ENCODE assay signal across 8 cellular contexts in the genomic region with DNA sequence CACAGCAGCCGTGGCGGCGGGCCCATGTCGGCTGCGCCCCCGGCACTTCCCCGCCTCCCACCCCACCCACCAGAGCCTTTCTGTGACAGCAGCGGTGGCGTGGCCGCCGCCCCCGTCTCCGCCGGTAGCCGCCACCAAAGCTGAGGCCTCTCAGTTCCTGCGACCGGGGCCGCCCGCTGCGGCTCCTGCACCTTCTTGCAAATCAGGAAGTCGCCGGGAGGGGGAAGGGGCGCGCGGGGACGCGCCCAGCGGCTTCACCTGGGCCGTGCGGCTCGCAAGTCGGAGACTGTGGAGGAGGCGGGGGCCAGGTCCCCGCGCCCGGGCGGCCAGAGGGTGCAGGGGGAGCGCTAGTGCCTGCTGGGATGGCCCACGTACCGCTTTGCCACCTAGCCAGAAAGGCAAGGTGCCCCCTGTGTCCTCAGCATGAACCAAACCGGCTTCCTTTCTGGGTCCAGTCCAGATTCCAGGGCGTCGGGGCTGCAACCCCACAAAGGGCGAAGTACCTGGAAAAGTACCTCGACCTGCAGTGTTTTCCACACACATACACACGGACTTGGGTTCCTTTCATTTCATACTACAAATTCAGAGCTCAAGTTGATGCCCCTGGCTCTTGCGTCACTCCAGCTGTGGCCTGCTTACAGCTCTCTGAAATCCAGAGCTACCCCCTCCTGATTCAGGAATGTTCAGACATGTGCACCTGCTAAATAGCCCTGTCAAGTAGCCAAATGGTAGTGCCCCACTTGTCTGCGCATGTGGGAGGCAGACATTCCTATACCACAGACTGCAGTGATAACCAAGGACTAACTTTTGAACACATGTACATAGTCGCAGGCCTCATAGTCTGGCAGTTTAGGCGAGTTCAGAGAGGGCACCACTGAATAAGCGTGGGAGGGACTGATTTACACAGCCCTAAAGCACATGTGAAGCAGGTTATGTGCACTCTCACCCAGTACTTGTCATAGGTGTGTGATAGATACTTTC. TPM values are rescaled to one million over a fixed set of nuclear protein-coding genes. Genes with fewer than 3 reads are reported as not detected.
A peak's percentile ranks its signal among the peaks of the same experiment; 100 is the strongest.
DNase-seq lines count a peak whose midpoint lies in the region; TF ChIP-seq lines count a peak whose summit lies in the region.

A gene with protein sequence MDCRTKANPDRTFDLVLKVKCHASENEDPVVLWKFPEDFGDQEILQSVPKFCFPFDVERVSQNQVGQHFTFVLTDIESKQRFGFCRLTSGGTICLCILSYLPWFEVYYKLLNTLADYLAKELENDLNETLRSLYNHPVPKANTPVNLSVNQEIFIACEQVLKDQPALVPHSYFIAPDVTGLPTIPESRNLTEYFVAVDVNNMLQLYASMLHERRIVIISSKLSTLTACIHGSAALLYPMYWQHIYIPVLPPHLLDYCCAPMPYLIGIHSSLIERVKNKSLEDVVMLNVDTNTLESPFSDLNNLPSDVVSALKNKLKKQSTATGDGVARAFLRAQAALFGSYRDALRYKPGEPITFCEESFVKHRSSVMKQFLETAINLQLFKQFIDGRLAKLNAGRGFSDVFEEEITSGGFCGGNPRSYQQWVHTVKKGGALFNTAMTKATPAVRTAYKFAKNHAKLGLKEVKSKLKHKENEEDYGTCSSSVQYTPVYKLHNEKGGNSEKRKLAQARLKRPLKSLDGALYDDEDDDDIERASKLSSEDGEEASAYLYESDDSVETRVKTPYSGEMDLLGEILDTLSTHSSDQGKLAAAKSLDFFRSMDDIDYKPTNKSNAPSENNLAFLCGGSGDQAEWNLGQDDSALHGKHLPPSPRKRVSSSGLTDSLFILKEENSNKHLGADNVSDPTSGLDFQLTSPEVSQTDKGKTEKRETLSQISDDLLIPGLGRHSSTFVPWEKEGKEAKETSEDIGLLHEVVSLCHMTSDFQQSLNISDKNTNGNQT (minus strand): TSS at position 199 of the 981 bp plus-strand sequence. CDS start 325 bp downstream, outside the sequence.

- DNase-seq in GM23248, result peak; percentile 59
- peak; percentile 61 to 78 for DNase-seq in Kasumi-1 (lab: John Stamatoyannopoulos, UW)
- DNase-seq in T follicular helper cell (ENCODE audit: low read depth), result peak; percentile 69
- peak; percentile 41 for DNase-seq in activated naive CD8-positive, alpha-beta T cell treated with anti-CD3 and anti-CD28 coated beads, Interleukin-2, amount 50 U/mL, for 16 hours (ENCODE audit: low read depth, low spot score)
- no peak for DNase-seq in right atrium auricular region (ENCODE audit: low spot score)
- DNase-seq in vagina (ENCODE audit: extremely low spot score in 2 of 2), result no peak

- peak within 1 kb of the TSS; percentile 90 for H2AFZ ChIP-seq in GM23248

- no peaks in the 10 kb centered on the region for H3K9me2 ChIP-seq in GM23248 (ENCODE audit: insufficient read depth)

- H3F3A ChIP-seq in GM23248 (ENCODE audit: insufficient read depth), result peaks cover 39% of the 10 kb centered on the region

- TF ChIP-seq CTCF in right atrium auricular region (IDR thresholded peaks at IDR 0.05) (no peak), vagina (IDR thresholded peaks at IDR 0.05) (no peak)

- TF ChIP-seq POLR2A in vagina (IDR thresholded peaks at IDR 0.05), result no peak

- 17 to 22% methylated on average over 35 to 38 of the region's 51 CpGs for WGBS in GM23248 (ENCODE audit: low coverage in 1 of 2, low lambda C conversion rate in 2 of 2, missing lambda C conversion rate in 2 of 2), 2 experiments

- H4K20me1 ChIP-seq in GM23248 (ENCODE audit: insufficient read depth), result no peaks in the 10 kb centered on the region

- peak within 1 kb of the TSS; percentile 96 for H3K4me2 ChIP-seq in GM23248 (ENCODE audit: unreplicated experiment)

- peak within 1 kb of the TSS; percentile 83 for H3K4me3 ChIP-seq in GM23248
- H3K4me3 ChIP-seq in right atrium auricular region, result peak within 1 kb of the TSS; percentile 75 to 87
- H3K4me3 ChIP-seq in rectal smooth muscle tissue (ENCODE audit: low read length), result peak within 1 kb of the TSS; percentile 75
- H3K4me3 ChIP-seq in vagina, result peak within 1 kb of the TSS; percentile 75 to 90

- H3K27ac ChIP-seq in GM23248, result peak within 1 kb of the TSS; percentile 82
- peak within 1 kb of the TSS; percentile 92 to 97 for H3K27ac ChIP-seq in right atrium auricular region
- H3K27ac ChIP-seq in rectal smooth muscle tissue (ENCODE audit: low read depth, low read length), result peak within 1 kb of the TSS; percentile 77
- H3K27ac ChIP-seq in vagina, result peak within 1 kb of the TSS; percentile 95

- H3K36me3 ChIP-seq in ES-I3 (ENCODE audit: insufficient read depth, low read length) (no peaks in the 10 kb centered on the region), GM23248 (ENCODE audit: low read depth) (no peaks in the 10 kb centered on the region), right atrium auricular region (no peaks in the 10 kb centered on the region), rectal smooth muscle tissue (ENCODE audit: control insufficient read depth, insufficient read depth, low read length) (no peaks in the 10 kb centered on the region), vagina (no peaks in the 10 kb centered on the region)

- peaks cover 36% of the 10 kb centered on the region for H3K79me2 ChIP-seq in GM23248 (ENCODE audit: insufficient read depth)

- H3K9me3 ChIP-seq in ES-I3 (ENCODE audit: control insufficient read depth, insufficient read depth, low read length) (0 out of 2 replicates have a peak, but pooled peaks cover 2% of the 10 kb centered on the region), GM23248 (ENCODE audit: low read depth) (no peaks in the 10 kb centered on the region), right atrium auricular region (no peaks in the 10 kb centered on the region), vagina (no peaks in the 10 kb centered on the region)

- intact Hi-C loops in vagina (cut with DNase I), result no loop called here

- H3K4me1 ChIP-seq in ES-I3 (ENCODE audit: insufficient read depth, low read length) (peaks cover 5% of the 10 kb centered on the region; the same call in 1 of the 2 replicates), GM23248 (ENCODE audit: insufficient read depth) (peaks cover 31% of the 10 kb centered on the region), right atrium auricular region (peaks cover 0 to 32% of the 10 kb centered on the region in 2 donors), rectal smooth muscle tissue (ENCODE audit: control insufficient read depth, insufficient read depth, low read length) (peaks cover 12% of the 10 kb centered on the region), vagina (peaks cover 39% of the 10 kb centered on the region)

- in situ Hi-C loops in GM23248 (cut with MboI), result no loop called here

- peak within 1 kb of the TSS; percentile 87 for H3K9ac ChIP-seq in ES-I3 (ENCODE audit: low read depth, low read length)
- H3K9ac ChIP-seq in GM23248, result peak within 1 kb of the TSS; percentile 92
- peak within 1 kb of the TSS; percentile 51 for H3K9ac ChIP-seq in rectal smooth muscle tissue (ENCODE audit: low read length)

- no peaks in the 10 kb centered on the region for H3K27me3 ChIP-seq in GM23248 (replicated peaks; ENCODE audit: insufficient read depth)
- no peaks in the 10 kb centered on the region for H3K27me3 ChIP-seq in right atrium auricular region
- H3K27me3 ChIP-seq in rectal smooth muscle tissue (ENCODE audit: control insufficient read depth, insufficient read depth, low read length), result no peaks in the 10 kb centered on the region
- H3K27me3 ChIP-seq in vagina, result no peaks in the 10 kb centered on the region

RNA-seq across cellular contexts. Expression of the gene that starts here (rescaled TPM):
- 21.3 and 28.1 TPM in 2 replicates for total RNA-seq in GM23248 (2014; rRNA removed; shearing (Covaris generic))
- polyA plus RNA-seq in GM23248 (2016; fragmentation: Nextera tagmentation; extraction: Ambion mirVana), result 8.9 and 9.2 TPM in 2 replicates
- total RNA-seq in right atrium auricular region (10 to 100 TPM; 11.8 to 16.0 TPM), vagina (17.2 TPM)

Comparison
In these comparisons a context has a peak if more than half of its experiments do, and no peak if none do; other contexts are left out.
1. DNase-seq: peak in GM23248 (single experiment), Kasumi-1 (2 of 2), T follicular helper cell (single experiment) and activated naive CD8-positive, alpha-beta T cell treated with anti-CD3 and anti-CD28 coated beads, Interleukin-2, amount 50 U/mL, for 16 hours (single experiment); none in right atrium auricular region (single experiment) and vagina (0 of 2).
2. Peak in every context shown above with its lines, with median percentiles within 50 percentile points of each other: H3K9ac ChIP-seq, H3K27ac ChIP-seq and H3K4me3 ChIP-seq.